Comparison of ENCODE assay signal across 15 cellular contexts in genomic region chrX:7071390-7071789, GRCh38.
"Had no signal": no experiment of that assay in that cellular context is flagged by ENCODE, and none has a peak within 500 bp of the region (broad histone marks: within the 10 kb centered on the region; RNA-seq: fewer than 3 reads in every experiment).

No MANE protein-coding gene starts in this region.

- H3K27me3 Mint-ChIP-seq: activated T-helper 17 cell treated with anti-CD3 and anti-CD28 coated beads, Interleukin-2, amount 50 U/mL, for 72 hours; effector memory CD8-positive, alpha-beta T cell; progenitor cell of endocrine pancreas had no signal

- H3K9me3 Mint-ChIP-seq: activated naive CD4-positive, alpha-beta T cell treated with anti-CD3 and anti-CD28 coated beads for 36 hours; activated T-helper 17 cell treated with anti-CD3 and anti-CD28 coated beads, Interleukin-2, amount 50 U/mL, for 72 hours; effector memory CD8-positive, alpha-beta T cell; natural killer cell had no signal

- H3K9me3 ChIP-seq: adrenal gland, gastrocnemius medialis, transverse colon had no signal

- ATAC-seq: activated T-helper 17 cell treated with anti-CD3 and anti-CD28 coated beads, Interleukin-2, amount 50 U/mL, for 72 hours; effector memory CD8-positive, alpha-beta T cell; gastrocnemius medialis; natural killer cell; right cardiac atrium had no signal

- H3K27ac ChIP-seq: adrenal gland, epithelial cell of prostate, gastrocnemius medialis, transverse colon had no signal

- H3K36me3 Mint-ChIP-seq: natural killer cell had no signal

- H3K4me1 ChIP-seq: gastrocnemius medialis had no signal

- H3K4me3 Mint-ChIP-seq: activated naive CD4-positive, alpha-beta T cell treated with anti-CD3 and anti-CD28 coated beads for 36 hours; activated T-helper 17 cell treated with anti-CD3 and anti-CD28 coated beads, Interleukin-2, amount 50 U/mL, for 72 hours; effector memory CD8-positive, alpha-beta T cell; natural killer cell had no signal

- DNase-seq: activated CD4-positive, alpha-beta T cell treated with anti-CD3 and anti-CD28 coated beads for 1 hour; activated CD4-positive, alpha-beta T cell treated with anti-CD3 and anti-CD28 coated beads, Interleukin-2, amount 50 U/mL, for 48 hours; activated naive CD4-positive, alpha-beta T cell treated with anti-CD3 and anti-CD28 coated beads for 36 hours; adrenal gland; central memory CD4-positive, alpha-beta T cell; effector memory CD8-positive, alpha-beta T cell; gastrocnemius medialis; natural killer cell; occipital lobe; right cardiac atrium; transverse colon had no signal

- H3K27me3 ChIP-seq: adrenal gland, gastrocnemius medialis, transverse colon had no signal

- H3K36me3 ChIP-seq: gastrocnemius medialis, transverse colon had no signal

- H3K4me3 ChIP-seq: adrenal gland, gastrocnemius medialis, smooth muscle cell, transverse colon had no signal

- H3K27ac Mint-ChIP-seq: activated naive CD4-positive, alpha-beta T cell treated with anti-CD3 and anti-CD28 coated beads for 36 hours; activated T-helper 17 cell treated with anti-CD3 and anti-CD28 coated beads, Interleukin-2, amount 50 U/mL, for 72 hours; progenitor cell of endocrine pancreas had no signal
